ENCODE assay signal across 22 cellular contexts in the genomic region with DNA sequence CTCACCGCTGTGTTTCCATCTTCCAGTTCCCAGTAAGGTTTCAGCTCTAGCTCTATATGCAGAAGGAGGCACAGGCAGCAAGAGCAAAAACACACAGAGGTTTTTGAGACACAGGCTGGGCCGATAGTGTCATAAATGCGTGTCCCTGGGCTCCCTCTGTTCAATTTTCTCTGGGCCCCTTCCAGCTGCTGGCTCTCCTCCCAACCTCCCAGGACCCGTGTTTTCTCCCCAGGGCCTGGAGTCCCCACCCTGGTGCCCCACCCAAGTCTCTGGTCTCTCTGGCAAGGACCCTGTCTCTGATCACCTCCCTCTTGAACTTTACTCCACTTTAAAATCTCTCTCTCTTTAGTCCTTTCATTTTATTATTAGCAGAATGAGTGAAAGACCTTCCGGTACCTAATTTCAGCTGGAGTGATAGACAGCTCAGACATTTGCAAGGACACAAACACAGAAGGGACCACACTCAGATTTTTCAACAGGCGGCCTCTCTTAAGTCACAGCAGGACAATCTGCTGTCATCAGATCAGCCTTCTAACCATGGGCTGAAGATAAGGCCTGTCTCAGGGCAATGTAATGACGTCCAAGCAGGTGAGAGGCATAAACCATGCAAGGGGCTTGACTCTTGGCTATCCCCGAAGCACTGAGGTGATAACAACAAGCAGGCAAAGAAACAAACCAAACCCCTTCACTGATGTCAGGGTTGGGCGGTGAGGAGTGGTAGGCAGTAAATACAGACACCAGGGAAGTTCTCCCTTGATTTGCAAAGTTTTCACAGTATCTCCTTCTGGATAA.
"Had no signal": no experiment of that assay in that cellular context is flagged by ENCODE, and none has a peak within 500 bp of the region (broad histone marks: within the 10 kb centered on the region; RNA-seq: fewer than 3 reads in every experiment).

No MANE protein-coding gene starts in this region.

- H3K27ac ChIP-seq: gastroesophageal sphincter, neutrophil, sigmoid colon, tibial artery had no signal

- DNase-seq: activated CD4-positive, alpha-beta T cell treated with anti-CD3 and anti-CD28 coated beads for 48 hours; activated CD4-positive, alpha-beta T cell treated with anti-CD3 and anti-CD28 coated beads, Interleukin-2, amount 50 U/mL, for 48 hours; activated CD8-positive, alpha-beta memory T cell treated with anti-CD3 and anti-CD28 coated beads for 24 hours; activated effector memory CD4-positive, alpha-beta T cell treated with Interleukin-2 at 50 U/mL for 16 hours; activated naive CD4-positive, alpha-beta T cell treated with Interleukin-2 at 50 U/mL for 16 hours; anterior cingulate cortex; cortex of kidney; effector memory CD8-positive, alpha-beta T cell; hypothalamus; immature natural killer cell; sigmoid colon; small intestine; stimulated activated CD4-positive, alpha-beta T cell treated with anti-CD3 and anti-CD28 coated beads, Interleukin-4, amount 100 ng/mL, for 4 hours; stimulated activated CD8-positive, alpha-beta memory T cell treated with anti-CD3 and anti-CD28 coated beads, Interleukin-4, amount 100 ng/mL, for 48 hours; stimulated activated naive CD8-positive, alpha-beta T cell treated with anti-CD3 and anti-CD28 coated beads, Interleukin-15, amount 100 ng/mL, for 72 hours; tibial artery had no signal

- H3K4me3 ChIP-seq: gastroesophageal sphincter, lung, sigmoid colon, tibial artery had no signal

- H3K4me1 ChIP-seq: gastroesophageal sphincter, sigmoid colon had no signal

- ATAC-seq: activated CD4-positive, CD25-positive, alpha-beta regulatory T cell treated with anti-CD3 and anti-CD28 coated beads, Interleukin-2, amount 50 U/mL, for 24 hours; effector memory CD8-positive, alpha-beta T cell; gastroesophageal sphincter; left lobe of liver; stimulated activated memory B cell treated with anti-CD40 and anti-IgM and Interleukin-4, amounts not matched to agents 10 μg/mL and 1 μg/mL and 100 μg/mL, for 72 hours; stimulated activated naive CD8-positive, alpha-beta T cell treated with anti-CD3 and anti-CD28 coated beads, Interleukin-15, amount 100 ng/mL, for 72 hours had no signal

- H3K9me3 ChIP-seq: gastroesophageal sphincter, neutrophil, sigmoid colon, tibial artery had no signal

- H3K27me3 ChIP-seq: gastroesophageal sphincter, sigmoid colon, tibial artery had no signal

- H3K36me3 ChIP-seq: gastroesophageal sphincter, neutrophil, sigmoid colon, tibial artery had no signal
